In genomic region chr11:558503-558902, GRCh38 we compare ENCODE assay signal across 21 cellular contexts. TPM values are rescaled to one million over a fixed set of nuclear protein-coding genes. Genes with fewer than 3 reads are reported as not detected.
"Had no signal": no experiment of that assay in that cellular context is flagged by ENCODE, and none has a peak within 500 bp of the region (broad histone marks: within the 10 kb centered on the region; RNA-seq: fewer than 3 reads in every experiment).

No MANE protein-coding gene starts in this region.

- ATAC-seq: activated naive CD8-positive, alpha-beta T cell treated with anti-CD3 and anti-CD28 coated beads, Interleukin-2, amount 50 U/mL, for 24 hours had no signal

- H3K27ac ChIP-seq: ascending aorta, RWPE1, SJCRH30, VCaP had no signal

- H3K4me3 ChIP-seq: ascending aorta, MG63, Peyer's patch, SJCRH30 had no signal

- DNase-seq: activated CD4-positive, alpha-beta memory T cell treated with anti-CD3 and anti-CD28 coated beads for 36 hours; activated CD4-positive, alpha-beta T cell treated with anti-CD3 and anti-CD28 coated beads, Interleukin-2, amount 10 ng/mL, durations not matched to agents 7 days and 5 days; activated CD4-positive, CD25-positive, alpha-beta regulatory T cell; activated naive CD4-positive, alpha-beta T cell treated with anti-CD3 and anti-CD28 coated beads, Interleukin-2, amount 50 U/mL, for 16 hours; activated naive CD8-positive, alpha-beta T cell treated with anti-CD3 and anti-CD28 coated beads, Interleukin-2, amount 50 U/mL, for 24 hours; amniotic stem cell; MG63; MV-4-11; NCI-H1092 treated with DMSO at 0.1 percent for 48 hours; NCI-H1436; NCI-H1694 treated with DMSO at 0.1 percent for 48 hours; NCI-H2029 treated with DMSO at 0.1 percent for 48 hours; NCI-H510A treated with DMSO at 0.1 percent for 48 hours; Peyer's patch; Right ventricle myocardium superior; SK-N-SH; T-helper 1 cell had no signal

- H3K9me3 ChIP-seq: ascending aorta, MG63, Peyer's patch, SJCRH30, SK-N-SH had no signal

- H3K4me2 ChIP-seq: SK-N-SH had no signal

- H3K36me3 ChIP-seq: ascending aorta, MG63, SJCRH30 had no signal

- H3K9ac ChIP-seq: SK-N-SH had no signal

RNA-seq across cellular contexts. Expression of gene LRRC56, which starts 21.2 kb away (rescaled TPM):
- total RNA-seq: ascending aorta had no signal
